7 cellular contexts compared by ENCODE assay signal in genomic region chr4:3530663-3531254, GRCh38. TPM values are rescaled to one million over a fixed set of nuclear protein-coding genes. Genes with fewer than 3 reads are reported as not detected.
DNase-seq lines count a peak whose midpoint lies in the region; ATAC-seq and TF ChIP-seq lines count a peak whose summit lies in the region.

No MANE protein-coding gene starts in this region.

- no peaks in the 10 kb centered on the region for H3K9me3 ChIP-seq in iPS-18a (ENCODE audit: control insufficient read depth, low read depth, low read length)

- H3K27me3 ChIP-seq in iPS-18a (ENCODE audit: control insufficient read depth, insufficient read depth, low read length): peaks cover 21% of the 10 kb centered on the region

- peaks cover 5% of the 10 kb centered on the region for H3K9me3 Mint-ChIP-seq in activated T-helper 2 cell treated with anti-CD3 and anti-CD28 coated beads, Interferon-gamma antibody, Interleukin-2, Interleukin-4, amounts not matched to agents 10 μg/mL and 5 μg/mL and 100 μg/mL, durations not matched to agents 14 hours and 24 hours and 36 hours
- H3K9me3 Mint-ChIP-seq in stimulated activated memory B cell treated with anti-CD40 and anti-IgM and Interleukin-4, amounts not matched to agents 10 μg/mL and 1 μg/mL and 100 μg/mL, for 72 hours: peaks cover 4% of the 10 kb centered on the region

- no peak overlapping the region for H3K27ac ChIP-seq in iPS-18a (ENCODE audit: low read length)

- peaks cover 13% of the 10 kb centered on the region for H3K4me1 Mint-ChIP-seq in activated T-helper 2 cell treated with anti-CD3 and anti-CD28 coated beads, Interferon-gamma antibody, Interleukin-2, Interleukin-4, amounts not matched to agents 10 μg/mL and 5 μg/mL and 100 μg/mL, durations not matched to agents 14 hours and 24 hours and 36 hours (ENCODE audit: low read depth)
- H3K4me1 Mint-ChIP-seq in stimulated activated memory B cell treated with anti-CD40 and anti-IgM and Interleukin-4, amounts not matched to agents 10 μg/mL and 1 μg/mL and 100 μg/mL, for 72 hours: peaks cover 50% of the 10 kb centered on the region

- intact Hi-C loops in activated T-helper 2 cell treated with anti-CD3 and anti-CD28 coated beads, Interferon-gamma antibody, Interleukin-2, Interleukin-4, amounts not matched to agents 10 μg/mL and 5 μg/mL and 100 μg/mL, durations not matched to agents 14 hours and 24 hours and 36 hours (cut with micrococcal nuclease): no loop called here

- peaks cover 13% of the 10 kb centered on the region for H3K4me1 ChIP-seq in iPS-18a (ENCODE audit: control insufficient read depth, low read depth, low read length)

- H3K27ac Mint-ChIP-seq in activated T-helper 2 cell treated with anti-CD3 and anti-CD28 coated beads, Interferon-gamma antibody, Interleukin-2, Interleukin-4, amounts not matched to agents 10 μg/mL and 5 μg/mL and 100 μg/mL, durations not matched to agents 14 hours and 24 hours and 36 hours: no peak overlapping the region
- peak overlapping the region; percentile 90 for H3K27ac Mint-ChIP-seq in stimulated activated memory B cell treated with anti-CD40 and anti-IgM and Interleukin-4, amounts not matched to agents 10 μg/mL and 1 μg/mL and 100 μg/mL, for 72 hours

- peak overlapping the region; percentile 73 for H3K4me3 ChIP-seq in HFF-Myc (replicated peaks; ENCODE audit: low read depth, low read length)
- H3K4me3 ChIP-seq in iPS-18a (ENCODE audit: low read length): peak overlapping the region; percentile 62

- H3K27me3 Mint-ChIP-seq in activated T-helper 2 cell treated with anti-CD3 and anti-CD28 coated beads, Interferon-gamma antibody, Interleukin-2, Interleukin-4, amounts not matched to agents 10 μg/mL and 5 μg/mL and 100 μg/mL, durations not matched to agents 14 hours and 24 hours and 36 hours (ENCODE audit: low read depth): peaks cover 8% of the 10 kb centered on the region
- H3K27me3 Mint-ChIP-seq in stimulated activated memory B cell treated with anti-CD40 and anti-IgM and Interleukin-4, amounts not matched to agents 10 μg/mL and 1 μg/mL and 100 μg/mL, for 72 hours: peaks cover 13% of the 10 kb centered on the region

- DNase-seq in HFF-Myc (ENCODE audit: extremely low read depth, low read depth): no peak
- DNase-seq in activated T-helper 2 cell treated with anti-CD3 and anti-CD28 coated beads, Interferon-gamma antibody, Interleukin-2, Interleukin-4, amounts not matched to agents 10 μg/mL and 5 μg/mL and 100 μg/mL, durations not matched to agents 14 hours and 24 hours and 36 hours (ENCODE audit: low spot score): no peak
- DNase-seq in HCEC 1CT: no peak
- DNase-seq in stimulated activated CD4-positive, alpha-beta T cell treated with anti-CD3 and anti-CD28 coated beads, Interleukin-1b, Interleukin-23, amount 100 ng/mL, for 48 hours: no peak

- no peak for TF ChIP-seq CTCF in HFF-Myc (IDR thresholded peaks at IDR 0.05; ENCODE audit: low read depth, low read length, missing control alignments)

- H3K4me3 Mint-ChIP-seq in activated T-helper 2 cell treated with anti-CD3 and anti-CD28 coated beads, Interferon-gamma antibody, Interleukin-2, Interleukin-4, amounts not matched to agents 10 μg/mL and 5 μg/mL and 100 μg/mL, durations not matched to agents 14 hours and 24 hours and 36 hours (ENCODE audit: low read depth): peak overlapping the region; percentile 99
- peak overlapping the region; percentile 98 for H3K4me3 Mint-ChIP-seq in stimulated activated memory B cell treated with anti-CD40 and anti-IgM and Interleukin-4, amounts not matched to agents 10 μg/mL and 1 μg/mL and 100 μg/mL, for 72 hours

- peak overlapping the region; percentile 68 for H3K9ac ChIP-seq in iPS-18a (ENCODE audit: low read length)

- ATAC-seq in stimulated activated memory B cell treated with anti-CD40 and anti-IgM and Interleukin-4, amounts not matched to agents 10 μg/mL and 1 μg/mL and 100 μg/mL, for 72 hours: no peak
- no peak for ATAC-seq in GM21390 (IDR thresholded peaks at IDR 0.05; ENCODE audit: unreplicated experiment)

- H3K36me3 Mint-ChIP-seq in activated T-helper 2 cell treated with anti-CD3 and anti-CD28 coated beads, Interferon-gamma antibody, Interleukin-2, Interleukin-4, amounts not matched to agents 10 μg/mL and 5 μg/mL and 100 μg/mL, durations not matched to agents 14 hours and 24 hours and 36 hours (ENCODE audit: low read depth): peaks cover 13% of the 10 kb centered on the region
- peaks cover 11% of the 10 kb centered on the region for H3K36me3 Mint-ChIP-seq in stimulated activated memory B cell treated with anti-CD40 and anti-IgM and Interleukin-4, amounts not matched to agents 10 μg/mL and 1 μg/mL and 100 μg/mL, for 72 hours

- peaks cover 3% of the 10 kb centered on the region for H3K36me3 ChIP-seq in iPS-18a (ENCODE audit: control insufficient read depth, low read depth, low read length)

RNA-seq across cellular contexts. Expression of gene LRPAP1, which starts 1.5 kb away (rescaled TPM):
- 80.1 and 84.1 TPM in 2 replicates for total RNA-seq in activated T-helper 2 cell treated with anti-CD3 and anti-CD28 coated beads, Interferon-gamma antibody, Interleukin-2, Interleukin-4, amounts not matched to agents 10 μg/mL and 5 μg/mL and 100 μg/mL, durations not matched to agents 14 hours and 24 hours and 36 hours
